ENCODE assay signal across 7 cellular contexts in genomic region chr3:195357797-195358196, GRCh38.
A peak's percentile ranks its signal among the peaks of the same experiment; 100 is the strongest.
DNase-seq lines count a peak whose midpoint lies in the region; ATAC-seq and TF ChIP-seq lines count a peak whose summit lies in the region.
"Not testable (repeated sequence)": the region's sequence is repeated elsewhere in the genome, so short reads cannot be mapped to it uniquely, and the experiment has no call there.

No MANE protein-coding gene starts in this region.

- H3K36me3 ChIP-seq in CD4-positive, alpha-beta memory T cell (ENCODE audit: insufficient read depth, low read length): not testable (repeated sequence)

- not testable (repeated sequence) for ATAC-seq in activated B cell treated with CpG ODN at 0.5 μM for 24 hours (ENCODE audit: low read depth); natural killer cell; stimulated activated effector memory CD8-positive, alpha-beta T cell treated with anti-CD3 and anti-CD28 coated beads, Interleukin-12 subunit alpha, Interleukin-12 subunit beta, amount 100 ng/mL, for 72 hours

- not testable (repeated sequence) for H3K27me3 Mint-ChIP-seq in CD4-positive, alpha-beta memory T cell; activated B cell treated with CpG ODN at 0.5 μM for 24 hours; endothelial cell (ENCODE audit: unreplicated experiment); natural killer cell (ENCODE audit: low read depth in 2 of 2)

- CTCF ChIA-PET in CD4-positive, alpha-beta memory T cell (lab: Charles Lee; ENCODE audit: partially characterized antibody): interaction anchor here (0.5 kb wide), 1 partner anchor 102 kb away, joined by 5 read pairs; no protein-coding TSS in a partner anchor
- CTCF ChIA-PET in activated B cell treated with CpG ODN at 0.5 μM for 24 hours (lab: Charles Lee): not testable (repeated sequence)

- DNase-seq in CD4-positive, alpha-beta memory T cell; activated B cell treated with CpG ODN at 0.5 μM for 24 hours; endothelial cell (ENCODE audit: low spot score); natural killer cell; stimulated activated effector memory CD8-positive, alpha-beta T cell treated with anti-CD3 and anti-CD28 coated beads, Interleukin-12 subunit alpha, Interleukin-12 subunit beta, amount 100 ng/mL, for 72 hours (ENCODE audit: low spot score in 2 of 2): not testable (repeated sequence)
- DNase-seq in NCI-H82 (lab: John Stamatoyannopoulos, UW): peak; percentile 78
- peak; percentile 9 for DNase-seq in amniotic epithelial cell (ENCODE audit: low read depth)

- H3K4me1 ChIP-seq in CD4-positive, alpha-beta memory T cell (ENCODE audit: insufficient read depth, low read length): not testable (repeated sequence)

- H3K27ac ChIP-seq in CD4-positive, alpha-beta memory T cell (ENCODE audit: low read depth, low read length): not testable (repeated sequence)

- not testable (repeated sequence) for H3K27me3 ChIP-seq in CD4-positive, alpha-beta memory T cell (ENCODE audit: insufficient read depth, low read length)

- intact Hi-C loops in CD4-positive, alpha-beta memory T cell (cut with micrococcal nuclease); activated B cell treated with CpG ODN at 0.5 μM for 24 hours (cut with micrococcal nuclease); natural killer cell (cut with micrococcal nuclease): not testable (repeated sequence)

- H3K9me3 Mint-ChIP-seq in CD4-positive, alpha-beta memory T cell; activated B cell treated with CpG ODN at 0.5 μM for 24 hours; endothelial cell (ENCODE audit: unreplicated experiment); natural killer cell; stimulated activated effector memory CD8-positive, alpha-beta T cell treated with anti-CD3 and anti-CD28 coated beads, Interleukin-12 subunit alpha, Interleukin-12 subunit beta, amount 100 ng/mL, for 72 hours: not testable (repeated sequence)

- not testable (repeated sequence) for H3K4me3 ChIP-seq in CD4-positive, alpha-beta memory T cell (ENCODE audit: low read length in 2 of 2)

- not testable (repeated sequence) for TF ChIP-seq CTCF in activated B cell treated with CpG ODN at 0.5 μM for 24 hours (IDR thresholded peaks at IDR 0.05); endothelial cell (IDR thresholded peaks at IDR 0.05; ENCODE audit: unreplicated experiment); natural killer cell (IDR thresholded peaks at IDR 0.05)

- peak overlapping the region in 6 of 7 donors; percentile 10 to 72 (median 54) for H3K27ac Mint-ChIP-seq in CD4-positive, alpha-beta memory T cell
- H3K27ac Mint-ChIP-seq in activated B cell treated with CpG ODN at 0.5 μM for 24 hours (peak overlapping the region; percentile 19), natural killer cell (peak overlapping the region; percentile 34 to 47)
- H3K27ac Mint-ChIP-seq in endothelial cell (ENCODE audit: unreplicated experiment): not testable (repeated sequence)
- H3K27ac Mint-ChIP-seq in stimulated activated effector memory CD8-positive, alpha-beta T cell treated with anti-CD3 and anti-CD28 coated beads, Interleukin-12 subunit alpha, Interleukin-12 subunit beta, amount 100 ng/mL, for 72 hours: peak overlapping the region; percentile 83

- peaks cover 34 to 68% (median 50%) of the 10 kb centered on the region in 4 donors for H3K4me1 Mint-ChIP-seq in CD4-positive, alpha-beta memory T cell
- H3K4me1 Mint-ChIP-seq in activated B cell treated with CpG ODN at 0.5 μM for 24 hours (peaks cover 42% of the 10 kb centered on the region), endothelial cell (ENCODE audit: unreplicated experiment) (peaks cover 11% of the 10 kb centered on the region), natural killer cell (peaks cover 73 to 79% of the 10 kb centered on the region in 2 donors)
- peaks cover 64% of the 10 kb centered on the region for H3K4me1 Mint-ChIP-seq in stimulated activated effector memory CD8-positive, alpha-beta T cell treated with anti-CD3 and anti-CD28 coated beads, Interleukin-12 subunit alpha, Interleukin-12 subunit beta, amount 100 ng/mL, for 72 hours

- POLR2A ChIA-PET in CD4-positive, alpha-beta memory T cell (lab: Charles Lee; ENCODE audit: partially characterized antibody); activated B cell treated with CpG ODN at 0.5 μM for 24 hours (lab: Charles Lee): not testable (repeated sequence)

- H3K4me3 Mint-ChIP-seq in CD4-positive, alpha-beta memory T cell; activated B cell treated with CpG ODN at 0.5 μM for 24 hours; natural killer cell; stimulated activated effector memory CD8-positive, alpha-beta T cell treated with anti-CD3 and anti-CD28 coated beads, Interleukin-12 subunit alpha, Interleukin-12 subunit beta, amount 100 ng/mL, for 72 hours: not testable (repeated sequence)
- H3K4me3 Mint-ChIP-seq in endothelial cell (ENCODE audit: unreplicated experiment): peak overlapping the region; percentile 43

- H3K9me3 ChIP-seq in CD4-positive, alpha-beta memory T cell (ENCODE audit: control insufficient read depth in 1 of 2, low read length in 2 of 2): not testable (repeated sequence)

- peaks cover 43 to 51% of the 10 kb centered on the region in 2 donors for H3K36me3 Mint-ChIP-seq in CD4-positive, alpha-beta memory T cell
- H3K36me3 Mint-ChIP-seq in activated B cell treated with CpG ODN at 0.5 μM for 24 hours (ENCODE audit: low read depth): peaks cover 66% of the 10 kb centered on the region
- peaks cover 19% of the 10 kb centered on the region for H3K36me3 Mint-ChIP-seq in endothelial cell (ENCODE audit: low read depth, unreplicated experiment)
- H3K36me3 Mint-ChIP-seq in natural killer cell; stimulated activated effector memory CD8-positive, alpha-beta T cell treated with anti-CD3 and anti-CD28 coated beads, Interleukin-12 subunit alpha, Interleukin-12 subunit beta, amount 100 ng/mL, for 72 hours: not testable (repeated sequence)
